8 cellular contexts compared by ENCODE assay signal in genomic region chr18:12990662-12990976, GRCh38. TPM values are rescaled to one million over a fixed set of nuclear protein-coding genes. Genes with fewer than 3 reads are reported as not detected.
DNase-seq lines count a peak whose midpoint lies in the region; ATAC-seq and TF ChIP-seq lines count a peak whose summit lies in the region.

No MANE protein-coding gene starts in this region.

- 0 out of 2 replicates have a peak, but pooled peaks cover 6% of the 10 kb centered on the region for H3K36me3 ChIP-seq in SU-DHL-6 (ENCODE audit: low read length)
- peaks cover 0 to 7% of the 10 kb centered on the region in 2 donors for H3K36me3 ChIP-seq in gastroesophageal sphincter

- peak overlapping the region; percentile 94 for H3K9ac ChIP-seq in SU-DHL-6 (ENCODE audit: low read length)

- peaks cover 22% of the 10 kb centered on the region for H4K20me1 ChIP-seq in SU-DHL-6 (ENCODE audit: low read depth, low read length)

- H3K27me3 ChIP-seq in SU-DHL-6 (ENCODE audit: low read length) (no peaks in the 10 kb centered on the region), gastroesophageal sphincter (no peaks in the 10 kb centered on the region)

- H3K9me3 ChIP-seq in SU-DHL-6 (ENCODE audit: insufficient read depth, low read length) = no peaks in the 10 kb centered on the region
- no peaks in the 10 kb centered on the region for H3K9me3 ChIP-seq in gastroesophageal sphincter

- no peak for TF ChIP-seq EP300 in gastroesophageal sphincter (IDR thresholded peaks at IDR 0.05)

- H3K4me3 ChIP-seq in SU-DHL-6 (ENCODE audit: insufficient read depth, low read length, poor library complexity, severe bottlenecking) = peak overlapping the region; percentile 86
- peak overlapping the region; percentile 51 to 92 for H3K4me3 ChIP-seq in gastroesophageal sphincter

- TF ChIP-seq CTCF in 22Rv1 (IDR thresholded peaks at IDR 0.05) = no peak
- TF ChIP-seq CTCF in SU-DHL-6 (IDR thresholded peaks at IDR 0.05; ENCODE audit: insufficient read depth, low read length, poor library complexity, severe bottlenecking) = no peak
- no peak for TF ChIP-seq CTCF in gastroesophageal sphincter (IDR thresholded peaks at IDR 0.05)

- ATAC-seq in GM21619 (IDR thresholded peaks at IDR 0.05; ENCODE audit: unreplicated experiment) (peak; percentile 11), gastroesophageal sphincter (peak; percentile 1), esophagus mucosa (no peak), HG03442 (IDR thresholded peaks at IDR 0.05; ENCODE audit: unreplicated experiment) (no peak)

- no peak for TF ChIP-seq POLR2A in gastroesophageal sphincter (IDR thresholded peaks at IDR 0.05)

- H3K4me2 ChIP-seq in SU-DHL-6 (ENCODE audit: low read depth, low read length, poor library complexity, severe bottlenecking) = peak overlapping the region; percentile 91

- no peaks in the 10 kb centered on the region for H3K9me2 ChIP-seq in SU-DHL-6 (replicated peaks; ENCODE audit: insufficient read depth, low read length)

- H2AFZ ChIP-seq in SU-DHL-6 (ENCODE audit: low read depth, low read length, severe bottlenecking) = peak overlapping the region; percentile 22

- H3F3A ChIP-seq in SU-DHL-6 (ENCODE audit: insufficient read depth) = peaks cover 24% of the 10 kb centered on the region

- H3K27ac ChIP-seq in 22Rv1 (peak overlapping the region; percentile 90), SU-DHL-6 (ENCODE audit: low read depth, low read length) (peak overlapping the region; percentile 87), gastroesophageal sphincter (peak overlapping the region in 3 of 4 donors; percentile 91 to 92 (median 92))

- WGBS in gastroesophageal sphincter (ENCODE audit: low coverage in 1 of 2), 2 donors = 0 to 2% methylated on average over 5 to 11 of the region's 11 CpGs

- H3K4me1 ChIP-seq in gastroesophageal sphincter = peaks cover 7 to 29% (median 10%) of the 10 kb centered on the region in 3 donors

- peak; percentile 56 for DNase-seq in renal cortical epithelial cell (ENCODE audit: low read depth)
- no peak for DNase-seq in HPDE6-E6E7 (ENCODE audit: extremely low spot score)

- H3K79me2 ChIP-seq in SU-DHL-6 (ENCODE audit: insufficient read depth, low read length) = peaks cover 43% of the 10 kb centered on the region

RNA-seq across cellular contexts. Expression of gene CEP192, which starts 0.5 kb away (rescaled TPM):
- 10 to 100 TPM; 16.9 to 28.6 (median 20.0) TPM for total RNA-seq in gastroesophageal sphincter
- 35.1 and 37.2 TPM in 2 replicates for total RNA-seq in renal cortical epithelial cell
- 13.7 TPM for total RNA-seq in esophagus mucosa

RNA-seq across cellular contexts. Expression of gene SEH1L, which starts 42.8 kb away (rescaled TPM):
- total RNA-seq in gastroesophageal sphincter (10 to 100 TPM; 27.4 to 36.2 (median 28.3) TPM), renal cortical epithelial cell (66.8 and 101 TPM in 2 replicates), esophagus mucosa (41.4 TPM)

Comparison
In these comparisons a context has a peak if more than half of its experiments do, and no peak if none do; other contexts are left out.
1. ATAC-seq: peak in GM21619 (single experiment) and gastroesophageal sphincter (single experiment); none in esophagus mucosa (single experiment) and HG03442 (single experiment).
2. Peak in every context shown above with its lines, with median percentiles within 50 percentile points of each other: H3K27ac ChIP-seq.